30 cellular contexts compared by ENCODE assay signal in the genomic region with DNA sequence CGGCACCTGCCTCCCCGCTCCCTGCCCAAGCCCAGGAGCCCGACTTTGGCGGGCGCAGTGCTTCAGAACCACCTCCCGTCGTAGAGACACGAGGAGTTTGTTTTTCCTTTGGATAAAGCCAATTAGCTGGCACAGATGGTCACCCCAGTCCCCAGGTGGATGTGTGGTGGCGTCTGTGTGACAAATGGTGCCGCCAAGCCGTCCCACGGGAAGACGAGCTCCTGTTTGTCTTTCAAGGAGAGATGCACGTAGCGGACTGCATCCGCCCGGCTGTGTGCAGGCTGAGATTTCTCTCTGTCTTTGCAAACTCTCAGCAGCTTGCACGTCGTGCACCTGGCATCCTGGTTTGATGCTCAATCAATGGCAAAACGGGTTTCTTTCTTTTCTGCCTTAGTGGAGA. TPM values are rescaled to one million over a fixed set of nuclear protein-coding genes. Genes with fewer than 3 reads are reported as not detected.
DNase-seq lines count a peak whose midpoint lies in the region; ATAC-seq lines count a peak whose summit lies in the region.
"Had no signal": no experiment of that assay in that cellular context is flagged by ENCODE, and none has a peak within 500 bp of the region (broad histone marks: within the 10 kb centered on the region; RNA-seq: fewer than 3 reads in every experiment).

No MANE protein-coding gene starts in this region.

- no peak overlapping the region for H2AFZ ChIP-seq in neuronal stem cell (ENCODE audit: low read length)

- H3K4me3 ChIP-seq in neuronal stem cell (ENCODE audit: low read length in 2 of 2): no peak overlapping the region
- H3K4me3 ChIP-seq: cardiac muscle cell, lung, SJCRH30, skin epidermis, tibial artery had no signal

- no peak overlapping the region for H3K23ac ChIP-seq in neuronal stem cell (ENCODE audit: low read depth, low read length, poor library complexity)

- peak overlapping the region; percentile 25 for H3K27ac ChIP-seq in neuronal stem cell (replicated peaks; ENCODE audit: low read length)
- H3K27ac ChIP-seq: cardiac muscle cell, HL-60, SJCRH30, skin epidermis, tibial artery had no signal

- peaks cover 0 to 2% of the 10 kb centered on the region in 2 donors for H3K9me3 ChIP-seq in neuronal stem cell (replicated peaks in 1 of 2; ENCODE audit: control insufficient read depth in 2 of 2, insufficient read depth in 1 of 2, low read depth in 1 of 2, low read length in 2 of 2)
- H3K9me3 ChIP-seq: BE2C, SJCRH30, tibial artery had no signal

- H2BK12ac ChIP-seq in neuronal stem cell (ENCODE audit: low read length): peak overlapping the region; percentile 84

- H3K36me3 ChIP-seq in neuronal stem cell (replicated peaks in 1 of 2; ENCODE audit: control insufficient read depth in 2 of 2, insufficient read depth in 2 of 2, low read length in 2 of 2): no peaks in the 10 kb centered on the region
- H3K36me3 ChIP-seq: BE2C, cardiac muscle cell, SJCRH30, tibial artery had no signal

- H2BK120ac ChIP-seq in neuronal stem cell (ENCODE audit: low read depth, low read length): peak overlapping the region; percentile 47

- H4K8ac ChIP-seq in neuronal stem cell (ENCODE audit: low read depth, low read length): no peak overlapping the region

- H3K4ac ChIP-seq in neuronal stem cell (ENCODE audit: low read length): no peak overlapping the region

- peak overlapping the region; percentile 89 for H3K18ac ChIP-seq in neuronal stem cell (ENCODE audit: low read length)

- no peak overlapping the region for H3K9ac ChIP-seq in neuronal stem cell (ENCODE audit: low read depth, low read length, poor library complexity)

- peak overlapping the region; percentile 28 for H2AK5ac ChIP-seq in neuronal stem cell (ENCODE audit: low read depth, low read length)

- peak; percentile 60 for DNase-seq in NCI-H345 (lab: John Stamatoyannopoulos, UW)
- DNase-seq in NCI-H345 treated with DMSO at 0.1 percent for 48 hours (lab: John Stamatoyannopoulos, UW; ENCODE audit: unreplicated experiment): no peak
- peak; percentile 42 for DNase-seq in NCI-H1694 treated with DMSO at 0.1 percent for 48 hours (lab: John Stamatoyannopoulos, UW)
- DNase-seq in NCI-H82 treated with DMSO at 0.1 percent for 48 hours (lab: John Stamatoyannopoulos, UW; ENCODE audit: unreplicated experiment): peak; percentile 85
- DNase-seq in neuronal stem cell (ENCODE audit: low spot score): no peak
- no peak for DNase-seq in UCSD-AML1 (lab: John Stamatoyannopoulos, UW; ENCODE audit: unreplicated experiment)
- DNase-seq: activated CD8-positive, alpha-beta T cell treated with anti-CD3 and anti-CD28 coated beads, Interleukin-2, amount 10 ng/mL, durations not matched to agents 7 days and 5 days; activated effector memory CD4-positive, alpha-beta T cell treated with anti-CD3 and anti-CD28 coated beads, Interleukin-2, amount 50 U/mL, for 16 hours; activated naive CD8-positive, alpha-beta T cell treated with anti-CD3 and anti-CD28 coated beads for 36 hours; activated T-cell treated with anti-CD3 and anti-CD28 coated beads for 4 hours; aorta; BE2C; COR-L47; cortex of kidney; effector memory CD8-positive, alpha-beta T cell; EL; foreskin fibroblast; Kasumi-1; natural killer cell; NCI-H2029; NCI-H510A; SJCRH30; T-helper 1 cell; tibial artery had no signal

- H3K14ac ChIP-seq in neuronal stem cell (ENCODE audit: low read length): peak overlapping the region; percentile 38

- H3K4me2 ChIP-seq in neuronal stem cell (ENCODE audit: insufficient read depth, low read length, poor library complexity, severe bottlenecking): no peak overlapping the region

- no peak overlapping the region for H4K91ac ChIP-seq in neuronal stem cell (ENCODE audit: low read depth, low read length, poor library complexity)

- WGBS in neuronal stem cell (ENCODE audit: extremely low coverage in 2 of 2, insufficient read length in 2 of 2, insufficient replicate concordance in 1 of 2), 2 donors: no CpG with 5 or more reads among the region's 20 CpGs

- H3K79me1 ChIP-seq in neuronal stem cell (ENCODE audit: low read depth, low read length): peaks cover 2% of the 10 kb centered on the region

- H2BK15ac ChIP-seq in neuronal stem cell (ENCODE audit: low read length): peak overlapping the region; percentile 81

- H2BK5ac ChIP-seq in neuronal stem cell (ENCODE audit: low read length): no peak overlapping the region

- peaks cover 0 to 16% (median 0%) of the 10 kb centered on the region in 3 experiments for H3K27me3 ChIP-seq in neuronal stem cell (ENCODE audit: control insufficient read depth in 3 of 3, insufficient read depth in 3 of 3, low read depth in 1 of 3, low read length in 3 of 3)
- H3K27me3 ChIP-seq: BE2C, cardiac muscle cell had no signal

- no peak for ATAC-seq in HG03045 (IDR thresholded peaks at IDR 0.05; ENCODE audit: unreplicated experiment)
- ATAC-seq: activated CD8-positive, alpha-beta T cell treated with anti-CD3 and anti-CD28 coated beads, Interleukin-2, amount 10 ng/mL, durations not matched to agents 7 days and 5 days; effector memory CD8-positive, alpha-beta T cell; esophagus mucosa; natural killer cell had no signal

- peaks cover 0 to 10% of the 10 kb centered on the region in 2 donors for H3K4me1 ChIP-seq in neuronal stem cell (ENCODE audit: control insufficient read depth in 2 of 2, insufficient read depth in 1 of 2, low read depth in 1 of 2, low read length in 2 of 2)
- H3K4me1 ChIP-seq: tibial artery had no signal

RNA-seq across cellular contexts. Expression of gene MRGBP, which starts 16.1 kb away (rescaled TPM):
- 15.5 TPM for polyA plus RNA-seq in neuronal stem cell (2013, experiment 1 of 2)
- polyA plus RNA-seq in neuronal stem cell (2013, experiment 2 of 2): 15.6 TPM

RNA-seq across cellular contexts. Expression of gene OGFR, which starts 24.4 kb away (rescaled TPM):
- 15.0 TPM for polyA plus RNA-seq in neuronal stem cell (2013, experiment 1 of 2)
- 14.7 TPM for polyA plus RNA-seq in neuronal stem cell (2013, experiment 2 of 2)

RNA-seq across cellular contexts. Expression of gene COL9A3, which starts 36.6 kb away (rescaled TPM):
- polyA plus RNA-seq in neuronal stem cell (2013, experiment 1 of 2): 77.2 TPM
- polyA plus RNA-seq in neuronal stem cell (2013, experiment 2 of 2): 77.0 TPM

Comparison
In these comparisons a context has a peak if more than half of its experiments do, and no peak if none do; other contexts are left out.
1. DNase-seq: peak in NCI-H345 (single experiment), NCI-H1694 treated with DMSO at 0.1 percent for 48 hours (single experiment) and NCI-H82 treated with DMSO at 0.1 percent for 48 hours (single experiment); none in NCI-H345 treated with DMSO at 0.1 percent for 48 hours (single experiment), neuronal stem cell (single experiment) and UCSD-AML1 (single experiment).